In the genomic region with DNA sequence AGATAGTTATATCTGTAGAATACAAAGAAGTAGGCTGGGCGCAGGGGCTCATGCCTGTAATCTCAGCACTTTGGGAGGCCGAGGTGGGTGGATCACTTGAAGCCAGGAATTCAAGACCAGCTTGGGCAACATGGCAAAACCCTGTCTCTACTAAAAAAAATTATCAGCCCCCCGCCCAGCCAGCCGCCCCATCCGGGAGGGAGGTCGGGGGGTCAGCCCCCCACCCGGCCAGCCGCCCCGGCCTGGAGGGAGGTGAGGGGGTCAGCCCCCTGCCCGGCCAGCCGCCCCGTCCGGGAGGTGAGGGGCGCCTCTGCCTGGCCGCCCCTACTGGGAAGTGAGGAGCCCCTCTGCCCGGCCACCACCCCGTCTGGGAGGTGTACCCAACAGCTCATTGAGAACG, we compare ENCODE assay signal across 4 cellular contexts. TPM values are rescaled to one million over a fixed set of nuclear protein-coding genes. Genes with fewer than 3 reads are reported as not detected.
"Had no signal": no experiment of that assay in that cellular context is flagged by ENCODE, and none has a peak within 500 bp of the region (broad histone marks: within the 10 kb centered on the region; RNA-seq: fewer than 3 reads in every experiment).

No MANE protein-coding gene starts in this region.

RNA-seq across cellular contexts. Expression of gene USP6, which starts 27.0 kb away (rescaled TPM):
- total RNA-seq: HT-29, HT1080, IMR-90 had no signal
- polyA plus RNA-seq: HepG2 had no signal
